26 cellular contexts compared by ENCODE assay signal in the genomic region with DNA sequence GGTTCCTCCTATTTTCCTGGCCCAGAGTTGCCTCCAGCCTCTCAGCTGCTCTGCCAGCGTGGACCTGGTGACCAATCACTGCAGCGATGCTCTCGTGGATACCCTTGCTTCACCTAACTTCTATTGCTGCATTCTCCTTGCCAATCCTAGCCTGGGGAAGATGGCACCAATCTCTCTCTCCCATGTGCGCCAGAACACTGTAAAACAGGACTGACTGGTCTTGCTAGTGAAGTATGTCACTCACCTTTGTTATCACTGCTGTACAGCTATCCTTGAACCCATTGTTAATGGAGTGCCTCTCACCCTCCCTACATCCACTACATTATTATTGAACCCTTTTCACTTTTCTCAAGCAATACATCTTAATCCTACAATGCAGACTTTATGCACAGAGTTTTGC.
DNase-seq lines count a peak whose midpoint lies in the region; ATAC-seq and TF ChIP-seq lines count a peak whose summit lies in the region.
"Had no signal": no experiment of that assay in that cellular context is flagged by ENCODE, and none has a peak within 500 bp of the region (broad histone marks: within the 10 kb centered on the region; RNA-seq: fewer than 3 reads in every experiment).

No MANE protein-coding gene starts in this region.

- DNase-seq in MCF 10A (ENCODE audit: unreplicated experiment) (no peak), breast epithelium (ENCODE audit: low spot score in 2 of 2) (no peak), NCI-H510A (lab: John Stamatoyannopoulos, UW) (peak; percentile 67), superior temporal gyrus (ENCODE audit: extremely low spot score) (no peak), caudate nucleus (lab: John Stamatoyannopoulos, UW) (no peak), HuH-7.5 (ENCODE audit: low spot score) (no peak)
- DNase-seq: ACHN; Calu3; CD8-positive, alpha-beta memory T cell; EL; GF-D8; Kasumi-1; MM.1S; NCI-H1048; NCI-H1417 treated with DMSO at 0.1 percent for 48 hours; NCI-H187 treated with DMSO at 0.1 percent for 48 hours; NCI-H446 treated with DMSO at 0.1 percent for 48 hours; NCI-H774; NK-92 treated with Interleukin-12 subunit alpha and Interleukin-12 subunit beta, amount 100 ng/mL, for 24 hours; SIG-M5; SK-N-SH had no signal

- POLR2A ChIA-PET in MCF 10A (lab: Yijun Ruan, JAX), result interaction anchor here (0.9 to 2.0 kb wide), 3 partner anchors 9 to 81 kb away, joined by 3 to 4 read pairs (median 3); no protein-coding TSS in a partner anchor

- H3K27ac ChIP-seq in breast epithelium (no peak overlapping the region), caudate nucleus (ENCODE audit: low read depth, low read length) (no peak overlapping the region)
- H3K27ac ChIP-seq: 22Rv1; BLaER1 treated with 17β-estradiol and CSF1 and Interleukin-3, amounts not matched to agents 10 nM and 100 nM had no signal

- peaks cover 11% of the 10 kb centered on the region for H3K4me1 Mint-ChIP-seq in MCF 10A (ENCODE audit: insufficient read depth, unreplicated experiment)

- H3K4me3 ChIP-seq in breast epithelium, result no peak overlapping the region
- H3K4me3 ChIP-seq: BLaER1 treated with 17β-estradiol and CSF1 and Interleukin-3, amounts not matched to agents 10 nM and 100 nM had no signal

- no peaks in the 10 kb centered on the region for H3K9me3 ChIP-seq in breast epithelium
- H3K9me3 ChIP-seq: BLaER1 treated with 17β-estradiol and CSF1 and Interleukin-3, amounts not matched to agents 10 nM and 100 nM; SK-N-SH had no signal

- TF ChIP-seq POLR2A in breast epithelium (IDR thresholded peaks at IDR 0.05), result no peak

- CTCF ChIA-PET in MCF 10A (lab: Yijun Ruan, JAX), result no interaction called here

- ATAC-seq in esophagus mucosa (peak; percentile 59), HG02970 (IDR thresholded peaks at IDR 0.05; ENCODE audit: low FRiP score, unreplicated experiment) (no peak)
- ATAC-seq: Panc1 had no signal

- intact Hi-C loops in MCF 10A (cut with micrococcal nuclease) (no loop called here), breast epithelium (cut with DNase I; ENCODE audit: low total_unique reads) (no loop called here)

- H3K27me3 ChIP-seq in breast epithelium, result no peaks in the 10 kb centered on the region
- H3K27me3 ChIP-seq: BLaER1 treated with 17β-estradiol and CSF1 and Interleukin-3, amounts not matched to agents 10 nM and 100 nM had no signal

- no peak overlapping the region for H3K4me3 Mint-ChIP-seq in MCF 10A (ENCODE audit: unreplicated experiment)
- H3K4me3 Mint-ChIP-seq: CD8-positive, alpha-beta memory T cell had no signal

- H3K36me3 Mint-ChIP-seq in MCF 10A (ENCODE audit: insufficient read depth, unreplicated experiment), result peaks cover 5% of the 10 kb centered on the region

- BruUV-seq in MCF 10A (replicated peaks; lab: Mats Ljungman, UMichigan), result no TSS peak

- H3K9me3 Mint-ChIP-seq in MCF 10A (ENCODE audit: unreplicated experiment), result no peaks in the 10 kb centered on the region
- H3K9me3 Mint-ChIP-seq: CD8-positive, alpha-beta memory T cell had no signal

- no peaks in the 10 kb centered on the region for H3K4me1 ChIP-seq in breast epithelium

- no peaks in the 10 kb centered on the region for H3K27me3 Mint-ChIP-seq in MCF 10A (ENCODE audit: insufficient read depth, unreplicated experiment)
- H3K27me3 Mint-ChIP-seq: CD8-positive, alpha-beta memory T cell had no signal

- peak overlapping the region; percentile 43 for H3K27ac Mint-ChIP-seq in MCF 10A (ENCODE audit: low read depth, unreplicated experiment)

- TF ChIP-seq CTCF in MCF 10A (IDR thresholded peaks at IDR 0.05; ENCODE audit: unreplicated experiment), result no peak
- TF ChIP-seq CTCF in breast epithelium (IDR thresholded peaks at IDR 0.05), result no peak

- H3K36me3 ChIP-seq in breast epithelium, result no peaks in the 10 kb centered on the region
